Comparison of ENCODE assay signal across 8 cellular contexts in genomic region chr9:109117856-109118801, GRCh38. TPM values are rescaled to one million over a fixed set of nuclear protein-coding genes. Genes with fewer than 3 reads are reported as not detected.
DNase-seq lines count a peak whose midpoint lies in the region; ATAC-seq and TF ChIP-seq lines count a peak whose summit lies in the region.

No MANE protein-coding gene starts in this region.

- peak; percentile 39 for ATAC-seq in omental fat pad (ENCODE audit: low FRiP score)
- no peak for ATAC-seq in GM19351 (IDR thresholded peaks at IDR 0.05; ENCODE audit: unreplicated experiment)

- peak overlapping the region; percentile 88 for H3K4me3 ChIP-seq in fibroblast of the aortic adventitia (ENCODE audit: low read depth, low read length)

- peak; percentile 18 for DNase-seq in GF-D8 (lab: John Stamatoyannopoulos, UW)
- DNase-seq in NOMO-1 treated with dmso at 0.1 percent for 144 hours (lab: John Stamatoyannopoulos, UW; ENCODE audit: unreplicated experiment), result peak; percentile 35
- DNase-seq in activated T-cell treated with anti-CD3 and anti-CD28 coated beads, Interleukin-2, amount 50 U/mL, for 1 hour, result peak; percentile 38
- peak; percentile 89 for DNase-seq in fibroblast of the aortic adventitia (ENCODE audit: low read depth)
- DNase-seq in omental fat pad (ENCODE audit: low spot score), result no peak
- DNase-seq in occipital lobe (lab: John Stamatoyannopoulos, UW), result no peak
- no peak for DNase-seq in effector CD8-positive, alpha-beta T cell (lab: John Stamatoyannopoulos, UW)

- no peak for TF ChIP-seq CTCF in fibroblast of the aortic adventitia (IDR thresholded peaks at IDR 0.05; ENCODE audit: insufficient read depth, low read length)
- TF ChIP-seq CTCF in omental fat pad (IDR thresholded peaks at IDR 0.05), result no peak

RNA-seq across cellular contexts. Expression of gene TMEM245, which starts 1.6 kb away (rescaled TPM):
- total RNA-seq in fibroblast of the aortic adventitia (ENCODE audit: low replicate concordance), result 51.2 and 88.9 TPM in 2 replicates
- total RNA-seq in omental fat pad, result 10 to 100 TPM; 64.8 to 91.5 (median 76.5) TPM
- 85.0 TPM for total RNA-seq in occipital lobe

RNA-seq across cellular contexts. Expression of gene FRRS1L, which starts 48.9 kb away (rescaled TPM):
- total RNA-seq in fibroblast of the aortic adventitia (ENCODE audit: low replicate concordance) (0.08 and 0.18 TPM in 2 replicates), omental fat pad (under 1 TPM in 3 of 4 donors, not detected in 1; 0.06 to 0.24 (median 0.16) TPM), occipital lobe (82.2 TPM)

Comparison
In these comparisons a context has a peak if more than half of its experiments do, and no peak if none do; other contexts are left out.
1. DNase-seq: peak in GF-D8 (single experiment), NOMO-1 treated with dmso at 0.1 percent for 144 hours (single experiment), activated T-cell treated with anti-CD3 and anti-CD28 coated beads, Interleukin-2, amount 50 U/mL, for 1 hour (single experiment) and fibroblast of the aortic adventitia (single experiment); none in omental fat pad (single experiment), occipital lobe (single experiment) and effector CD8-positive, alpha-beta T cell (single experiment).
2. RNA of gene FRRS1L, which starts 48.9 kb away (total RNA-seq): 82.2 TPM in occipital lobe (single experiment); 0.08 to 0.18 TPM in fibroblast of the aortic adventitia and 0.06 to 0.24 TPM in omental fat pad; every median in the first group is over 10 times any median in the second.